Comparison of ENCODE assay signal across 17 cellular contexts in genomic region chr21:26096972-26097371, GRCh38.
DNase-seq lines count a peak whose midpoint lies in the region; ATAC-seq and TF ChIP-seq lines count a peak whose summit lies in the region.
"Had no signal": no experiment of that assay in that cellular context is flagged by ENCODE, and none has a peak within 500 bp of the region (broad histone marks: within the 10 kb centered on the region; RNA-seq: fewer than 3 reads in every experiment).

No MANE protein-coding gene starts in this region.

- intact Hi-C loops in PC-9 (cut with micrococcal nuclease; ENCODE audit: unreplicated experiment) = no loop called here

- peaks cover 8% of the 10 kb centered on the region; the same call in 1 of the 2 replicates for H3F3A ChIP-seq in PC-9 (ENCODE audit: insufficient read depth, low read depth)

- H3K36me3 ChIP-seq in PC-9 (ENCODE audit: low read depth) = no peaks in the 10 kb centered on the region
- H3K36me3 ChIP-seq: Peyer's patch, SJSA1 had no signal

- H3K27me3 ChIP-seq in HL-60 (ENCODE audit: insufficient read depth, poor library complexity, severe bottlenecking) (no peaks in the 10 kb centered on the region), PC-9 (ENCODE audit: insufficient read depth, low read depth) (no peaks in the 10 kb centered on the region)
- H3K27me3 ChIP-seq: BLaER1 treated with 17β-estradiol and CSF1 and Interleukin-3, amounts not matched to agents 10 nM and 100 nM; Peyer's patch; SJSA1 had no signal

- no peaks in the 10 kb centered on the region for H3K9me2 ChIP-seq in PC-9 (ENCODE audit: insufficient read depth)

- H3K4me3 Mint-ChIP-seq in brain (no peak overlapping the region), nephron progenitor cell (no peak overlapping the region)
- no peak overlapping the region for H3K4me3 Mint-ChIP-seq in stimulated activated naive CD8-positive, alpha-beta T cell treated with anti-CD3 and anti-CD28 coated beads, Interleukin-15, amount 100 ng/mL, for 72 hours
- H3K4me3 Mint-ChIP-seq: CD8-positive, alpha-beta T cell; IgD-negative memory B cell had no signal

- H3K27ac ChIP-seq in HL-60 (replicated peaks) (peak overlapping the region; percentile 14), PC-9 (no peak overlapping the region)
- H3K27ac ChIP-seq: BLaER1 treated with 17β-estradiol and CSF1 and Interleukin-3, amounts not matched to agents 10 nM and 100 nM; Peyer's patch; SJSA1 had no signal

- peaks cover 23% of the 10 kb centered on the region for H3K79me2 ChIP-seq in PC-9 (ENCODE audit: low read depth)

- H3K9me3 ChIP-seq in PC-9 (ENCODE audit: insufficient read depth, low read depth) = no peaks in the 10 kb centered on the region
- H3K9me3 ChIP-seq: Peyer's patch, SJSA1 had no signal

- POLR2A ChIA-PET in PC-9 (lab: Charles Lee; ENCODE audit: unreplicated experiment) = no interaction called here

- H3K9me3 Mint-ChIP-seq in brain (no peaks in the 10 kb centered on the region), nephron progenitor cell (no peaks in the 10 kb centered on the region)
- H3K9me3 Mint-ChIP-seq in stimulated activated naive CD8-positive, alpha-beta T cell treated with anti-CD3 and anti-CD28 coated beads, Interleukin-15, amount 100 ng/mL, for 72 hours = no peaks in the 10 kb centered on the region
- H3K9me3 Mint-ChIP-seq: CD8-positive, alpha-beta T cell; IgD-negative memory B cell had no signal

- H4K20me1 ChIP-seq in PC-9 (ENCODE audit: insufficient read depth) = 0 out of 2 replicates have a peak, but pooled peaks cover 3% of the 10 kb centered on the region

- no peak overlapping the region for H3K4me2 ChIP-seq in PC-9
- H3K4me2 ChIP-seq: BLaER1 treated with 17β-estradiol and CSF1 and Interleukin-3, amounts not matched to agents 10 nM and 100 nM had no signal

- peaks cover 23% of the 10 kb centered on the region for H3K4me1 ChIP-seq in PC-9 (replicated peaks; ENCODE audit: insufficient read depth)
- H3K4me1 ChIP-seq: Peyer's patch had no signal

- H3K27ac Mint-ChIP-seq in brain (peak overlapping the region in 4 of 5 experiments; percentile 21 to 88 (median 82)), nephron progenitor cell (peak overlapping the region; percentile 57)
- H3K27ac Mint-ChIP-seq in stimulated activated naive CD8-positive, alpha-beta T cell treated with anti-CD3 and anti-CD28 coated beads, Interleukin-15, amount 100 ng/mL, for 72 hours = no peak overlapping the region
- H3K27ac Mint-ChIP-seq: CD8-positive, alpha-beta T cell; IgD-negative memory B cell had no signal

- H3K27me3 Mint-ChIP-seq in brain (no peaks in the 10 kb centered on the region), nephron progenitor cell (ENCODE audit: low read depth, poor library complexity) (no peaks in the 10 kb centered on the region)
- no peaks in the 10 kb centered on the region for H3K27me3 Mint-ChIP-seq in stimulated activated naive CD8-positive, alpha-beta T cell treated with anti-CD3 and anti-CD28 coated beads, Interleukin-15, amount 100 ng/mL, for 72 hours
- H3K27me3 Mint-ChIP-seq: IgD-negative memory B cell had no signal

- DNase-seq in HL-60 (ENCODE audit: low read depth in 1 of 2, low spot score in 1 of 2) (no peak), nephron progenitor cell (no peak), PC-9 (no peak)
- no peak for DNase-seq in NK-92 treated with Interleukin-12 subunit alpha and Interleukin-12 subunit beta, amount 100 ng/mL, for 24 hours (lab: John Stamatoyannopoulos, UW)
- no peak for DNase-seq in stimulated activated naive CD8-positive, alpha-beta T cell treated with anti-CD3 and anti-CD28 coated beads, Interleukin-15, amount 100 ng/mL, for 72 hours
- DNase-seq: CD8-positive, alpha-beta T cell; Karpas-422; NCI-H1417 treated with DMSO at 0.1 percent for 48 hours; NCI-H187 treated with DMSO at 0.1 percent for 48 hours; NCI-H2227 treated with DMSO at 0.1 percent for 48 hours; NCI-H510A treated with DMSO at 0.1 percent for 48 hours; Peyer's patch had no signal

- H3K4me1 Mint-ChIP-seq in brain (peaks cover 87% of the 10 kb centered on the region), nephron progenitor cell (peaks cover 10% of the 10 kb centered on the region)
- no peaks in the 10 kb centered on the region for H3K4me1 Mint-ChIP-seq in stimulated activated naive CD8-positive, alpha-beta T cell treated with anti-CD3 and anti-CD28 coated beads, Interleukin-15, amount 100 ng/mL, for 72 hours

- CTCF ChIA-PET in PC-9 (lab: Charles Lee) = no interaction called here

- peaks cover 41% of the 10 kb centered on the region for H3K36me3 Mint-ChIP-seq in brain
- H3K36me3 Mint-ChIP-seq in nephron progenitor cell (ENCODE audit: low read depth) = peaks cover 19% of the 10 kb centered on the region
- H3K36me3 Mint-ChIP-seq: CD8-positive, alpha-beta T cell had no signal

- no peak for ATAC-seq in HG02759 (IDR thresholded peaks at IDR 0.05; ENCODE audit: unreplicated experiment)
- ATAC-seq in stimulated activated naive CD8-positive, alpha-beta T cell treated with anti-CD3 and anti-CD28 coated beads, Interleukin-15, amount 100 ng/mL, for 72 hours = no peak
- ATAC-seq: CD8-positive, alpha-beta T cell had no signal

- no peak overlapping the region for H3K4me3 ChIP-seq in HL-60 (replicated peaks; ENCODE audit: insufficient read depth, low read length)
- no peak overlapping the region for H3K4me3 ChIP-seq in PC-9
- H3K4me3 ChIP-seq: BLaER1 treated with 17β-estradiol and CSF1 and Interleukin-3, amounts not matched to agents 10 nM and 100 nM; Peyer's patch; SJSA1 had no signal

- no peak overlapping the region for H2AFZ ChIP-seq in PC-9

- no TSS peak for BruUV-seq in PC-9 (replicated peaks; lab: Mats Ljungman, UMichigan)

- TF ChIP-seq CTCF in HL-60 (IDR thresholded peaks at IDR 0.05; ENCODE audit: insufficient read depth, low read length) (no peak), brain (conservative IDR thresholded peaks at IDR 0.05) (no peak), nephron progenitor cell (IDR thresholded peaks at IDR 0.05) (no peak), PC-9 (conservative IDR thresholded peaks at IDR 0.05) (no peak)

Comparison
In these comparisons a context has a peak if more than half of its experiments do, and no peak if none do; other contexts are left out.
1. H3K27ac Mint-ChIP-seq: peak in brain (4 of 5) and nephron progenitor cell (single experiment); none in stimulated activated naive CD8-positive, alpha-beta T cell treated with anti-CD3 and anti-CD28 coated beads, Interleukin-15, amount 100 ng/mL, for 72 hours (0 of 2).